In genomic region chr4:106286611-106287010, GRCh38 we compare ENCODE assay signal across 1 cellular context.
TF ChIP-seq lines count a peak whose summit lies in the region.

No MANE protein-coding gene starts in this region.

TF ChIP-seq in GM23338, 12 proteins besides CTCF, POLR2A, EP300 and RAD21 (continued from another document):
- TF ChIP-seq ZNF462 (CRISPR knock-in tag; IDR thresholded peaks at IDR 0.05) = no peak
TF ChIP-seq in GM23338: peak in this region for 0.
